In the genomic region with DNA sequence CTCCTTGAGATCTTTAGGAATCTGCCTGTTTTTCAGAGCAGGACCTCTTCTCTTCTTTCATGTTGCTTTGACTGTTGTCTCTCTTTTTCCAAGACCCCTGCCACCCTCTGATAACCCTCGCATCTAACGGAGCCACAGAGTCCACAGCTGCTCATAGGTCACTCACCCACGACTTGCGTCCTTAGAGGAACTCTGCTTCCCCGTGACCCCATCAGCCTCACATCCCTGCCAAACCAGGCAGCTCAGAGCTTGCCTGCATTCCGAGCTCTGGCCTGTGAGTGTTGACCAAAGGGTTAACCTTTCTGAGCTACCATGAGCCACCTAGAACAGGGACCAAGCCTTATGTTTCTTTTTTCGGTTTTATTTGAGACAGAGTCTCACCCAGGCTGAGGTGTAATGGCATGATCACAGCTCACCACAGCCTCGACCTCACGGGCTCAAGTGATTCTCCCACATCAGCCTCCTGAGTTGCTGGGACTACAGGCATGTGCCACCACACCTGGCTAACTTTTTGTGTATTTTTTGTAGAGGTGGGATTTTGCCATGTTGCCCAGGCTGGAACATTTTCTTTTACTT, we compare ENCODE assay signal across 21 cellular contexts.
"Had no signal": no experiment of that assay in that cellular context is flagged by ENCODE, and none has a peak within 500 bp of the region (broad histone marks: within the 10 kb centered on the region; RNA-seq: fewer than 3 reads in every experiment).

No MANE protein-coding gene starts in this region.

- H3K27me3 Mint-ChIP-seq: stimulated activated naive B cell treated with anti-CD40 and anti-IgM and Interleukin-4, amounts not matched to agents 10 μg/mL and 1 μg/mL and 100 μg/mL, for 72 hours; stimulated activated naive CD8-positive, alpha-beta T cell treated with anti-CD3 and anti-CD28 coated beads, Interleukin-15, amount 100 ng/mL, for 72 hours had no signal

- H3K36me3 ChIP-seq: colonic mucosa, thoracic aorta, transverse colon had no signal

- H3K27ac ChIP-seq: colonic mucosa, hepatocyte, parathyroid adenoma, psoas muscle, thoracic aorta, transverse colon had no signal

- H3K4me3 ChIP-seq: colonic mucosa, hepatocyte, psoas muscle, thoracic aorta, transverse colon had no signal

- H3K79me2 ChIP-seq: hepatocyte had no signal

- H3K4me1 ChIP-seq: colonic mucosa, psoas muscle, transverse colon had no signal

- H3K4me1 Mint-ChIP-seq: naive thymus-derived CD8-positive, alpha-beta T cell; stimulated activated naive B cell treated with anti-CD40 and anti-IgM and Interleukin-4, amounts not matched to agents 10 μg/mL and 1 μg/mL and 100 μg/mL, for 72 hours; stimulated activated naive CD8-positive, alpha-beta T cell treated with anti-CD3 and anti-CD28 coated beads, Interleukin-15, amount 100 ng/mL, for 72 hours had no signal

- H3K9me3 ChIP-seq: colonic mucosa, psoas muscle, thoracic aorta, transverse colon had no signal

- H3K27ac Mint-ChIP-seq: naive thymus-derived CD8-positive, alpha-beta T cell; stimulated activated naive B cell treated with anti-CD40 and anti-IgM and Interleukin-4, amounts not matched to agents 10 μg/mL and 1 μg/mL and 100 μg/mL, for 72 hours had no signal

- DNase-seq: colonic mucosa; dermis blood vessel endothelial cell; effector CD4-positive, alpha-beta T cell; head of caudate nucleus; kidney; left cardiac atrium; left ventricle myocardium superior; mesendoderm; naive thymus-derived CD8-positive, alpha-beta T cell; psoas muscle; retina; stimulated activated CD4-positive, alpha-beta T cell treated with anti-CD3 and anti-CD28 coated beads, Interleukin-2, amount 100 ng/mL, for 24 hours; stimulated activated CD4-positive, alpha-beta T cell treated with anti-CD3 and anti-CD28 coated beads, Interleukin-4, amount 100 ng/mL, for 4 hours; stimulated activated naive B cell treated with anti-CD40 and anti-IgM and Interleukin-4, amounts not matched to agents 10 μg/mL and 1 μg/mL and 100 μg/mL, for 72 hours; stimulated activated naive CD8-positive, alpha-beta T cell treated with anti-CD3 and anti-CD28 coated beads, Interleukin-15, amount 100 ng/mL, for 72 hours; substantia nigra; transverse colon had no signal

- H3K4me3 Mint-ChIP-seq: naive thymus-derived CD8-positive, alpha-beta T cell; stimulated activated naive B cell treated with anti-CD40 and anti-IgM and Interleukin-4, amounts not matched to agents 10 μg/mL and 1 μg/mL and 100 μg/mL, for 72 hours; stimulated activated naive CD8-positive, alpha-beta T cell treated with anti-CD3 and anti-CD28 coated beads, Interleukin-15, amount 100 ng/mL, for 72 hours had no signal

- H3K27me3 ChIP-seq: colonic mucosa, hepatocyte, transverse colon had no signal

- H3K4me2 ChIP-seq: hepatocyte had no signal

- H3K36me3 Mint-ChIP-seq: naive thymus-derived CD8-positive, alpha-beta T cell had no signal

- H3K9ac ChIP-seq: parathyroid adenoma had no signal

- H2AFZ ChIP-seq: hepatocyte, parathyroid adenoma had no signal

- H3K9me3 Mint-ChIP-seq: naive thymus-derived CD8-positive, alpha-beta T cell; stimulated activated naive B cell treated with anti-CD40 and anti-IgM and Interleukin-4, amounts not matched to agents 10 μg/mL and 1 μg/mL and 100 μg/mL, for 72 hours; stimulated activated naive CD8-positive, alpha-beta T cell treated with anti-CD3 and anti-CD28 coated beads, Interleukin-15, amount 100 ng/mL, for 72 hours had no signal

- ATAC-seq: left cardiac atrium; left ventricle myocardium superior; naive thymus-derived CD8-positive, alpha-beta T cell; psoas muscle; sciatic nerve; stimulated activated naive B cell treated with anti-CD40 and anti-IgM and Interleukin-4, amounts not matched to agents 10 μg/mL and 1 μg/mL and 100 μg/mL, for 72 hours; stimulated activated naive CD8-positive, alpha-beta T cell treated with anti-CD3 and anti-CD28 coated beads, Interleukin-15, amount 100 ng/mL, for 72 hours had no signal
